ENCODE assay signal across 17 cellular contexts in genomic region chr12:90043264-90043663, GRCh38.
DNase-seq lines count a peak whose midpoint lies in the region; ATAC-seq, FAIRE-seq and TF ChIP-seq lines count a peak whose summit lies in the region.
"Had no signal": no experiment of that assay in that cellular context is flagged by ENCODE, and none has a peak within 500 bp of the region (broad histone marks: within the 10 kb centered on the region; RNA-seq: fewer than 3 reads in every experiment).

No MANE protein-coding gene starts in this region.

- H3K4me2 ChIP-seq in keratinocyte (ENCODE audit: control insufficient read depth, extremely low read depth, insufficient read depth, low read depth, low read length): peak overlapping the region; percentile 32

- ATAC-seq in natural killer cell treated with Interleukin-12 subunit alpha and Interleukin-12 subunit beta and Interleukin-15 and Interleukin-18, amount 100 ng/mL, for 72 hours: peak; percentile 68 to 77
- ATAC-seq in natural killer cell: no peak
- no peak for ATAC-seq in CD8-positive, alpha-beta T cell
- ATAC-seq: pancreas had no signal

- H3K27ac Mint-ChIP-seq in natural killer cell treated with Interleukin-12 subunit alpha and Interleukin-12 subunit beta and Interleukin-15 and Interleukin-18, amount 100 ng/mL, for 72 hours: peak overlapping the region; percentile 44 to 71
- H3K27ac Mint-ChIP-seq in natural killer cell: no peak overlapping the region
- no peak overlapping the region for H3K27ac Mint-ChIP-seq in glutamatergic neuron (ENCODE audit: unreplicated experiment)
- no peak overlapping the region for H3K27ac Mint-ChIP-seq in CD8-positive, alpha-beta T cell

- peak overlapping the region; percentile 68 for H3K4me3 Mint-ChIP-seq in natural killer cell treated with Interleukin-12 subunit alpha and Interleukin-12 subunit beta and Interleukin-15 and Interleukin-18, amount 100 ng/mL, for 72 hours
- H3K4me3 Mint-ChIP-seq in natural killer cell (no peak overlapping the region), glutamatergic neuron (ENCODE audit: unreplicated experiment) (no peak overlapping the region)
- H3K4me3 Mint-ChIP-seq in CD8-positive, alpha-beta T cell: no peak overlapping the region
- H3K4me3 Mint-ChIP-seq: activated T-cell treated with anti-CD3 and anti-CD28 coated beads, Interleukin-2, amount 50 U/mL, for 4 hours had no signal

- peaks cover 12% of the 10 kb centered on the region for H3K36me3 Mint-ChIP-seq in natural killer cell treated with Interleukin-12 subunit alpha and Interleukin-12 subunit beta and Interleukin-15 and Interleukin-18, amount 100 ng/mL, for 72 hours
- H3K36me3 Mint-ChIP-seq in natural killer cell: no peaks in the 10 kb centered on the region
- peaks cover 4% of the 10 kb centered on the region for H3K36me3 Mint-ChIP-seq in glutamatergic neuron (ENCODE audit: unreplicated experiment)
- H3K36me3 Mint-ChIP-seq in CD8-positive, alpha-beta T cell: no peaks in the 10 kb centered on the region

- DNase-seq in natural killer cell treated with Interleukin-12 subunit alpha and Interleukin-12 subunit beta and Interleukin-15 and Interleukin-18, amount 100 ng/mL, for 72 hours (ENCODE audit: low spot score): no peak
- no peak for DNase-seq in natural killer cell
- DNase-seq in amniotic epithelial cell (ENCODE audit: low read depth): peak; percentile 86
- DNase-seq in keratinocyte (ENCODE audit: low read depth, low spot score): no peak
- DNase-seq in glutamatergic neuron: no peak
- DNase-seq in NCI-H1417 (lab: John Stamatoyannopoulos, UW): no peak
- DNase-seq in NCI-H2171 treated with DMSO at 0.1 percent for 48 hours (lab: John Stamatoyannopoulos, UW): no peak
- no peak for DNase-seq in CD8-positive, alpha-beta T cell
- DNase-seq: activated CD4-positive, alpha-beta T cell treated with anti-CD3 and anti-CD28 coated beads for 1 hour; activated T-cell treated with anti-CD3 and anti-CD28 coated beads, Interleukin-2, amount 50 U/mL, for 4 hours; aorta; KG1; midbrain; NCI-H1694 treated with DMSO at 0.1 percent for 48 hours; NCI-H510A; pancreas; substantia nigra had no signal

- H3K27me3 Mint-ChIP-seq in natural killer cell treated with Interleukin-12 subunit alpha and Interleukin-12 subunit beta and Interleukin-15 and Interleukin-18, amount 100 ng/mL, for 72 hours: peaks cover 0 to 8% of the 10 kb centered on the region in 2 donors
- H3K27me3 Mint-ChIP-seq in natural killer cell (ENCODE audit: low read depth in 2 of 2) (peaks cover 0 to 5% of the 10 kb centered on the region in 2 donors), glutamatergic neuron (ENCODE audit: unreplicated experiment) (peaks cover 2% of the 10 kb centered on the region)
- H3K27me3 Mint-ChIP-seq in CD8-positive, alpha-beta T cell (ENCODE audit: low read depth): no peaks in the 10 kb centered on the region

- no peaks in the 10 kb centered on the region for H3K9me3 ChIP-seq in keratinocyte (ENCODE audit: control insufficient read depth, low read depth, low read length)
- H3K9me3 ChIP-seq in CD8-positive, alpha-beta T cell (ENCODE audit: low read length): no peaks in the 10 kb centered on the region
- H3K9me3 ChIP-seq: pancreas had no signal

- no peak overlapping the region for H3K4me3 ChIP-seq in keratinocyte (ENCODE audit: control insufficient read depth in 2 of 3, extremely low read depth in 1 of 3, insufficient read depth in 2 of 3, low read depth in 1 of 3, low read length in 3 of 3)
- no peak overlapping the region for H3K4me3 ChIP-seq in CD8-positive, alpha-beta T cell (ENCODE audit: low read depth, low read length)
- H3K4me3 ChIP-seq: pancreas had no signal

- no peaks in the 10 kb centered on the region for H4K20me1 ChIP-seq in keratinocyte (ENCODE audit: control insufficient read depth, extremely low read depth, insufficient read depth, low read length)

- H3K9ac ChIP-seq in keratinocyte (ENCODE audit: control insufficient read depth, extremely low read depth, insufficient read depth, low read length): no peak overlapping the region

- dilution Hi-C loops in keratinocyte (cut with MboI; ENCODE audit: extremely low pct_ligation_motif_present, low sequenced_read_pairs): no loop called here

- peak overlapping the region; percentile 7 for H3K27ac ChIP-seq in keratinocyte (ENCODE audit: control insufficient read depth, insufficient read depth, low read length)
- H3K27ac ChIP-seq in CD8-positive, alpha-beta T cell (ENCODE audit: low read depth, low read length): no peak overlapping the region
- H3K27ac ChIP-seq: pancreas had no signal

- H2AFZ ChIP-seq in keratinocyte (ENCODE audit: control insufficient read depth, low read length): no peak overlapping the region

- intact Hi-C loops in natural killer cell (cut with micrococcal nuclease): no loop called here
- intact Hi-C loops in CD8-positive, alpha-beta T cell (cut with DNase I, micrococcal nuclease): no loop called here

- FAIRE-seq in keratinocyte (lab: Jason Lieb, UNC): peak; percentile 39
- FAIRE-seq: pancreas had no signal

- TF ChIP-seq CTCF in natural killer cell (IDR thresholded peaks at IDR 0.05) (no peak), keratinocyte (optimal IDR thresholded peaks at IDR 0.05 in 1 of 3, IDR thresholded peaks at IDR 0.05 in 1 of 3, conservative IDR thresholded peaks at IDR 0.05 in 1 of 3; ENCODE audit: extremely low read depth in 1 of 3, insufficient read depth in 2 of 3, low read length in 3 of 3) (no peak), glutamatergic neuron (IDR thresholded peaks at IDR 0.05; ENCODE audit: partially characterized antibody, unreplicated experiment) (no peak)
- TF ChIP-seq CTCF in CD8-positive, alpha-beta T cell (IDR thresholded peaks at IDR 0.05): no peak

- H3K9me1 ChIP-seq in keratinocyte (ENCODE audit: control insufficient read depth, extremely low read depth, insufficient read depth, low read length): no peaks in the 10 kb centered on the region

- H3K4me1 Mint-ChIP-seq in natural killer cell treated with Interleukin-12 subunit alpha and Interleukin-12 subunit beta and Interleukin-15 and Interleukin-18, amount 100 ng/mL, for 72 hours (ENCODE audit: low read depth in 2 of 2): peaks cover 24 to 26% of the 10 kb centered on the region in 2 donors
- no peaks in the 10 kb centered on the region for H3K4me1 Mint-ChIP-seq in natural killer cell
- H3K4me1 Mint-ChIP-seq in glutamatergic neuron (ENCODE audit: low read depth, unreplicated experiment): no peaks in the 10 kb centered on the region
- H3K4me1 Mint-ChIP-seq in CD8-positive, alpha-beta T cell (ENCODE audit: low read depth): no peaks in the 10 kb centered on the region

- no peaks in the 10 kb centered on the region for H3K79me2 ChIP-seq in keratinocyte (ENCODE audit: control insufficient read depth, insufficient read depth, low read length)

- peaks cover 10% of the 10 kb centered on the region for H3K4me1 ChIP-seq in keratinocyte (ENCODE audit: control insufficient read depth, extremely low read depth, insufficient read depth, low read length)
- no peaks in the 10 kb centered on the region for H3K4me1 ChIP-seq in CD8-positive, alpha-beta T cell (ENCODE audit: insufficient read depth, low read length)
- H3K4me1 ChIP-seq: pancreas had no signal

- H3K36me3 ChIP-seq in keratinocyte (ENCODE audit: control insufficient read depth in 2 of 2, extremely low read depth in 1 of 2, insufficient read depth in 2 of 2, low read length in 2 of 2): no peaks in the 10 kb centered on the region
- H3K36me3 ChIP-seq in CD8-positive, alpha-beta T cell (ENCODE audit: insufficient read depth, low read length): no peaks in the 10 kb centered on the region
- H3K36me3 ChIP-seq: pancreas had no signal

- H3K9me3 Mint-ChIP-seq in natural killer cell treated with Interleukin-12 subunit alpha and Interleukin-12 subunit beta and Interleukin-15 and Interleukin-18, amount 100 ng/mL, for 72 hours: no peaks in the 10 kb centered on the region
- H3K9me3 Mint-ChIP-seq in natural killer cell (no peaks in the 10 kb centered on the region), glutamatergic neuron (ENCODE audit: unreplicated experiment) (peaks cover 3% of the 10 kb centered on the region)
- no peaks in the 10 kb centered on the region for H3K9me3 Mint-ChIP-seq in CD8-positive, alpha-beta T cell
- H3K9me3 Mint-ChIP-seq: activated T-cell treated with anti-CD3 and anti-CD28 coated beads, Interleukin-2, amount 50 U/mL, for 4 hours had no signal

- no peaks in the 10 kb centered on the region for H3K27me3 ChIP-seq in keratinocyte (ENCODE audit: control insufficient read depth, extremely low read depth, insufficient read depth, low read length)
- H3K27me3 ChIP-seq in CD8-positive, alpha-beta T cell (ENCODE audit: insufficient read depth, low read length): no peaks in the 10 kb centered on the region
- H3K27me3 ChIP-seq: pancreas had no signal

- CTCF ChIA-PET in CD8-positive, alpha-beta T cell (lab: Charles Lee): no interaction called here

- POLR2A ChIA-PET in CD8-positive, alpha-beta T cell (lab: Charles Lee): no interaction called here

Comparison
In these comparisons a context has a peak if more than half of its experiments do, and no peak if none do; other contexts are left out.
1. ATAC-seq: peak in natural killer cell treated with Interleukin-12 subunit alpha and Interleukin-12 subunit beta and Interleukin-15 and Interleukin-18, amount 100 ng/mL, for 72 hours (2 of 2); none in natural killer cell (0 of 3) and CD8-positive, alpha-beta T cell (single experiment).
2. H3K27ac Mint-ChIP-seq: peak in natural killer cell treated with Interleukin-12 subunit alpha and Interleukin-12 subunit beta and Interleukin-15 and Interleukin-18, amount 100 ng/mL, for 72 hours (2 of 2); none in natural killer cell (0 of 2), glutamatergic neuron (single experiment) and CD8-positive, alpha-beta T cell (single experiment).